ENCODE assay signal across 8 cellular contexts in the genomic region with DNA sequence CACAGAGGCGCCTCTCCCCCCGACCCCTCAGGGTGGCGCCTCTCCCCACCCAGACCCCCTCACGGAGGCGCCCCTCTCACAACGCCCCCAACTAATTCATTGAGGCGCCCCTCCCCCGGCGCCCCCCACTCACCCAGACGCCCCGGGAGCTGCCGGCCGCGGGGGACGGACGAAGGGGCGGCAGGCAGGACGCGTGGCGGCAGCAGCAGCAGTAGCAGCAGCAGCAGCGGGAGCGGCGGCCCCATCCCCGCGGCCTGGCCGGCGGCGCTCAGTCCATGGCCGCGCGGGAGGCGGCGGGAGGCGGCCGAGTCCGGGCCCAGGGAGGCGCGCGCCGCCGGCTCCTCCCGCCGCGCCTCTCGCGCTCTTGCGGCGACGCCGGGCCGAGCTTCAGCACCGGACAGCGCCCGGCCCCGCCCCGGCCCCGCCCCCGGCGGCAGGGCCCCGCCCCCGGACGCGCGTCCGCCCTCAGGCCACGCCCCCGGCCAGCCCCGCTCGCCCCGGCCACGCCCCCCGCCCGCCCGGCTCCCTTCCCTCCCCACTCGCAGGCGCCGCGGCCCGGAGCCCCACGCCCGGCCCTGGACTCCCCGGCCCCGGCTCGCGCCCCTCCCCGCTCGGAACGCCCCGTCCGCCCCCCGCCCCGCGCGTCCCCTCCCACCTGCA. TPM values are rescaled to one million over a fixed set of nuclear protein-coding genes. Genes with fewer than 3 reads are reported as not detected.
DNase-seq lines count a peak whose midpoint lies in the region; ATAC-seq lines count a peak whose summit lies in the region.

A gene (minus strand): TSS at position 399 of the 660 bp plus-strand sequence.

- H3K36me3 ChIP-seq in BLaER1 treated with 17β-estradiol and CSF1 and Interleukin-3, amounts not matched to agents 10 nM and 100 nM = no peaks in the 10 kb centered on the region

- peak within 1 kb of the TSS; percentile 69 to 90 (median 79); a peak in 20 of 22 replicates for H3K4me2 ChIP-seq in BLaER1 treated with 17β-estradiol and CSF1 and Interleukin-3, amounts not matched to agents 10 nM and 100 nM

- no peak within 1 kb of the TSS for H3K9ac ChIP-seq in BLaER1 treated with 17β-estradiol and CSF1 and Interleukin-3, amounts not matched to agents 10 nM and 100 nM

- peaks cover 27 to 41% (median 32%) of the 10 kb centered on the region in 11 experiments for H3K27me3 ChIP-seq in BLaER1 treated with 17β-estradiol and CSF1 and Interleukin-3, amounts not matched to agents 10 nM and 100 nM

- H3K4me3 ChIP-seq in BLaER1 treated with 17β-estradiol and CSF1 and Interleukin-3, amounts not matched to agents 10 nM and 100 nM = peak within 1 kb of the TSS in 7 of 10 experiments; percentile 38 to 62 (median 46); a peak in 11 of 20 replicates

- peaks cover 0 to 3% (median 0%) of the 10 kb centered on the region in 10 experiments; a peak in 1 of 20 replicates for H3K4me1 ChIP-seq in BLaER1 treated with 17β-estradiol and CSF1 and Interleukin-3, amounts not matched to agents 10 nM and 100 nM

- H4K20me1 ChIP-seq in BLaER1 treated with 17β-estradiol and CSF1 and Interleukin-3, amounts not matched to agents 10 nM and 100 nM = peaks cover 0 to 8% (median 0%) of the 10 kb centered on the region in 11 experiments; a peak in 4 of 22 replicates

- no peak within 1 kb of the TSS for H3K27ac ChIP-seq in BLaER1 treated with 17β-estradiol and CSF1 and Interleukin-3, amounts not matched to agents 10 nM and 100 nM

- peak; percentile 80 for DNase-seq in NCI-H2171 (lab: John Stamatoyannopoulos, UW)
- DNase-seq in activated CD4-positive, alpha-beta T cell treated with anti-CD3 and anti-CD28 coated beads, Interleukin-2, amount 50 U/mL, for 24 hours (ENCODE audit: low read depth in 1 of 2, low spot score in 1 of 2) = peak; percentile 19 to 39
- DNase-seq in effector CD4-positive, alpha-beta T cell = peak; percentile 37
- peak; percentile 46 to 76 for DNase-seq in lung microvascular endothelial cell (ENCODE audit: low read depth in 2 of 2)
- DNase-seq in stimulated activated CD8-positive, alpha-beta memory T cell treated with anti-CD3 and anti-CD28 coated beads, Interleukin-12 subunit alpha, Interleukin-12 subunit beta, amount 100 ng/mL, for 4 hours (ENCODE audit: low read depth) = peak; percentile 29

- ATAC-seq in GM21526 (IDR thresholded peaks at IDR 0.05; ENCODE audit: low FRiP score, unreplicated experiment) (peak; percentile 61), HG03196 (IDR thresholded peaks at IDR 0.05; ENCODE audit: unreplicated experiment) (no peak)

- H3K9me3 ChIP-seq in BLaER1 treated with 17β-estradiol and CSF1 and Interleukin-3, amounts not matched to agents 10 nM and 100 nM (replicated peaks in 1 of 11) = peaks cover 0 to 7% (median 0%) of the 10 kb centered on the region in 11 experiments; a peak in 1 of 22 replicates

RNA-seq across cellular contexts. Expression of the gene that starts here (rescaled TPM):
- total RNA-seq in lung microvascular endothelial cell = 2.2 and 4.6 TPM in 2 replicates

Comparison
In these comparisons a context has a peak if more than half of its experiments do, and no peak if none do; other contexts are left out.
1. DNase-seq: peak in every context shown above with its lines; median percentile 80 in NCI-H2171; 61 in lung microvascular endothelial cell; 37 in effector CD4-positive, alpha-beta T cell; 29 in activated CD4-positive, alpha-beta T cell treated with anti-CD3 and anti-CD28 coated beads, Interleukin-2, amount 50 U/mL, for 24 hours; 29 in stimulated activated CD8-positive, alpha-beta memory T cell treated with anti-CD3 and anti-CD28 coated beads, Interleukin-12 subunit alpha, Interleukin-12 subunit beta, amount 100 ng/mL, for 4 hours.